Comparison of ENCODE assay signal across 11 cellular contexts in genomic region chr19:55304279-55304978, GRCh38. TPM values are rescaled to one million over a fixed set of nuclear protein-coding genes. Genes with fewer than 3 reads are reported as not detected.
A peak's percentile ranks its signal among the peaks of the same experiment; 100 is the strongest.
DNase-seq lines count a peak whose midpoint lies in the region; ATAC-seq and TF ChIP-seq lines count a peak whose summit lies in the region.
"Had no signal": no experiment of that assay in that cellular context is flagged by ENCODE, and none has a peak within 500 bp of the region (broad histone marks: within the 10 kb centered on the region; RNA-seq: fewer than 3 reads in every experiment).

No MANE protein-coding gene starts in this region.

- H3K4me1 ChIP-seq in psoas muscle: no peaks in the 10 kb centered on the region

- peaks cover 5% of the 10 kb centered on the region for H3K36me3 Mint-ChIP-seq in activated naive CD8-positive, alpha-beta T cell treated with anti-CD3 and anti-CD28 coated beads for 36 hours
- H3K36me3 Mint-ChIP-seq in chondrocyte (ENCODE audit: low read depth): peaks cover 21% of the 10 kb centered on the region

- peaks cover 4% of the 10 kb centered on the region for H3K4me1 Mint-ChIP-seq in activated naive CD8-positive, alpha-beta T cell treated with anti-CD3 and anti-CD28 coated beads for 36 hours
- H3K4me1 Mint-ChIP-seq in chondrocyte (ENCODE audit: low read depth): peaks cover 9% of the 10 kb centered on the region

- intact Hi-C loops in psoas muscle (cut with DNase I): loop anchor here (5.0 kb wide), 4 partner anchors 33 to 153 kb away; partner anchors contain the start of genes KMT5C (in 2 of the 2) and TMEM238 (in 2 of the 2)

- H3K27ac ChIP-seq in psoas muscle: no peak overlapping the region
- H3K27ac ChIP-seq: skin epidermis had no signal

- 85 to 86% (median 86%) methylated on average over 36 to 39 of the region's 39 CpGs for WGBS in psoas muscle, 3 donors

- no peak overlapping the region for H3K27ac Mint-ChIP-seq in activated naive CD8-positive, alpha-beta T cell treated with anti-CD3 and anti-CD28 coated beads for 36 hours
- H3K27ac Mint-ChIP-seq in chondrocyte (ENCODE audit: unreplicated experiment): no peak overlapping the region

- DNase-seq in activated CD4-positive, alpha-beta T cell treated with anti-CD3 and anti-CD28 coated beads for 48 hours: peak; percentile 71
- no peak for DNase-seq in activated CD4-positive, alpha-beta T cell treated with anti-CD3 and anti-CD28 coated beads for 4 hours
- DNase-seq in LHCN-M2 (ENCODE audit: low read depth): peak; percentile 33
- DNase-seq in activated naive CD8-positive, alpha-beta T cell treated with anti-CD3 and anti-CD28 coated beads for 36 hours: peak; percentile 38
- peak in 1 of 2 donors; percentile 76 for DNase-seq in psoas muscle
- no peak for DNase-seq in kidney tubule cell (ENCODE audit: low spot score)
- no peak for DNase-seq in chondrocyte (ENCODE audit: low spot score)
- no peak for DNase-seq in NCI-H2107 treated with DMSO at 0.1 percent for 48 hours (lab: John Stamatoyannopoulos, UW; ENCODE audit: unreplicated experiment)
- DNase-seq: COR-L47 had no signal

- H3K4me3 ChIP-seq in psoas muscle: no peak overlapping the region
- H3K4me3 ChIP-seq: skin epidermis had no signal

- no peaks in the 10 kb centered on the region for H3K9me3 Mint-ChIP-seq in activated naive CD8-positive, alpha-beta T cell treated with anti-CD3 and anti-CD28 coated beads for 36 hours
- no peaks in the 10 kb centered on the region for H3K9me3 Mint-ChIP-seq in chondrocyte (ENCODE audit: low read depth)

- H3K27me3 Mint-ChIP-seq in activated naive CD8-positive, alpha-beta T cell treated with anti-CD3 and anti-CD28 coated beads for 36 hours: no peaks in the 10 kb centered on the region
- no peaks in the 10 kb centered on the region for H3K27me3 Mint-ChIP-seq in chondrocyte (ENCODE audit: low read depth)

- no peak overlapping the region for H3K4me3 Mint-ChIP-seq in activated naive CD8-positive, alpha-beta T cell treated with anti-CD3 and anti-CD28 coated beads for 36 hours
- H3K4me3 Mint-ChIP-seq in chondrocyte (ENCODE audit: unreplicated experiment): no peak overlapping the region

- ATAC-seq in psoas muscle: peak in 3 of 4 donors; percentile 59 to 74 (median 63)

- no peaks in the 10 kb centered on the region for H3K36me3 ChIP-seq in psoas muscle (ENCODE audit: insufficient read depth in 1 of 2, low read depth in 1 of 2)

- TF ChIP-seq CTCF in psoas muscle (IDR thresholded peaks at IDR 0.05) (no peak), chondrocyte (IDR thresholded peaks at IDR 0.05) (no peak)

- no peaks in the 10 kb centered on the region for H3K9me3 ChIP-seq in psoas muscle

- H3K27me3 ChIP-seq in psoas muscle (ENCODE audit: insufficient read depth in 3 of 3, low read length in 2 of 3): no peaks in the 10 kb centered on the region

RNA-seq across cellular contexts. Expression of gene BRSK1, which starts 20.6 kb away (rescaled TPM):
- total RNA-seq in LHCN-M2 (2014; rRNA removed) (5.7 and 10.8 TPM in 2 replicates), psoas muscle (1 to 10 TPM in 2 of 4 donors, under 1 TPM in 2; 0.77 to 1.1 (median 0.92) TPM), chondrocyte (14.0 to 15.9 TPM (median 15.3 TPM) in 3 replicates)
- polyA plus RNA-seq in LHCN-M2 (2012): 7.7 TPM
- total RNA-seq in activated naive CD8-positive, alpha-beta T cell treated with anti-CD3 and anti-CD28 coated beads for 36 hours: 1 to 10 TPM; 5.6 to 6.4 TPM
- polyA plus RNA-seq in psoas muscle: under 1 TPM; 0.14 to 0.64 (median 0.53) TPM

RNA-seq across cellular contexts. Expression of gene TMEM150B, which starts 20.7 kb away (rescaled TPM):
- total RNA-seq in LHCN-M2 (2014; rRNA removed) (not detected in 2 replicates), psoas muscle (1 to 10 TPM in 1 of 4 donors, under 1 TPM in 3; 0.38 to 1.1 (median 0.57) TPM), chondrocyte (not detected in 3 replicates)
- not detected for polyA plus RNA-seq in LHCN-M2 (2012)
- not detected for total RNA-seq in activated naive CD8-positive, alpha-beta T cell treated with anti-CD3 and anti-CD28 coated beads for 36 hours
- under 1 TPM; 0.08 to 0.30 (median 0.23) TPM for polyA plus RNA-seq in psoas muscle
- total RNA-seq: glomerular endothelial cell had no signal

RNA-seq across cellular contexts. Expression of gene HSPBP1, which starts 24.5 kb away (rescaled TPM):
- total RNA-seq in LHCN-M2 (2014; rRNA removed): 45.7 and 49.8 TPM in 2 replicates
- polyA plus RNA-seq in LHCN-M2 (2012): 48.2 TPM
- 10 to 100 TPM; 68.0 to 69.7 TPM for total RNA-seq in activated naive CD8-positive, alpha-beta T cell treated with anti-CD3 and anti-CD28 coated beads for 36 hours
- 10 to 100 TPM; 23.0 to 34.0 (median 28.6) TPM for total RNA-seq in psoas muscle
- polyA plus RNA-seq in psoas muscle: 10 to 100 TPM; 41.8 to 98.2 (median 65.6) TPM
- 22.7 to 30.3 TPM (median 24.2 TPM) in 3 replicates for total RNA-seq in chondrocyte

RNA-seq across cellular contexts. Expression of gene KMT5C, which starts 35.2 kb away (rescaled TPM):
- total RNA-seq in LHCN-M2 (2014; rRNA removed) (14.8 and 16.9 TPM in 2 replicates), psoas muscle (1 to 10 TPM; 3.9 to 5.7 (median 4.6) TPM), chondrocyte (9.5 to 14.6 TPM (median 9.7 TPM) in 3 replicates)
- polyA plus RNA-seq in LHCN-M2 (2012): 3.9 TPM
- 10 to 100 TPM; 14.9 to 15.4 TPM for total RNA-seq in activated naive CD8-positive, alpha-beta T cell treated with anti-CD3 and anti-CD28 coated beads for 36 hours
- polyA plus RNA-seq in psoas muscle: 1 to 10 TPM; 1.8 to 2.6 (median 2.4) TPM

RNA-seq across cellular contexts. Expression of gene PPP6R1, which starts 45.6 kb away (rescaled TPM):
- total RNA-seq in LHCN-M2 (2014; rRNA removed) (57.1 and 61.4 TPM in 2 replicates), psoas muscle (10 to 100 TPM; 38.1 to 51.8 (median 43.9) TPM), chondrocyte (47.6 to 58.4 TPM (median 49.9 TPM) in 3 replicates)
- 57.8 TPM for polyA plus RNA-seq in LHCN-M2 (2012)
- total RNA-seq in activated naive CD8-positive, alpha-beta T cell treated with anti-CD3 and anti-CD28 coated beads for 36 hours: 100 to 1,000 TPM; 226 to 227 TPM
- polyA plus RNA-seq in psoas muscle: 10 to 100 TPM; 27.9 to 72.3 (median 50.0) TPM

Comparison
In these comparisons a context has a peak if more than half of its experiments do, and no peak if none do; other contexts are left out.
1. DNase-seq: peak in activated CD4-positive, alpha-beta T cell treated with anti-CD3 and anti-CD28 coated beads for 48 hours (single experiment), LHCN-M2 (single experiment) and activated naive CD8-positive, alpha-beta T cell treated with anti-CD3 and anti-CD28 coated beads for 36 hours (single experiment); none in activated CD4-positive, alpha-beta T cell treated with anti-CD3 and anti-CD28 coated beads for 4 hours (0 of 2), kidney tubule cell (single experiment), chondrocyte (single experiment) and NCI-H2107 treated with DMSO at 0.1 percent for 48 hours (single experiment).